In genomic region chr19:32811151-32811550, GRCh38 we compare ENCODE assay signal across 33 cellular contexts. TPM values are rescaled to one million over a fixed set of nuclear protein-coding genes. Genes with fewer than 3 reads are reported as not detected.
"Had no signal": no experiment of that assay in that cellular context is flagged by ENCODE, and none has a peak within 500 bp of the region (broad histone marks: within the 10 kb centered on the region; RNA-seq: fewer than 3 reads in every experiment).

No MANE protein-coding gene starts in this region.

- H3K36me3 ChIP-seq: brain microvascular endothelial cell, gastrocnemius medialis, heart left ventricle, WERI-Rb-1 had no signal

- H3K36me3 Mint-ChIP-seq: activated naive CD8-positive, alpha-beta T cell had no signal

- H3K4me3 Mint-ChIP-seq: activated B cell treated with CpG ODN at 0.5 μM for 24 hours; activated CD8-positive, alpha-beta T cell treated with anti-CD3 and anti-CD28 coated beads for 36 hours; activated naive CD8-positive, alpha-beta T cell; activated T-cell treated with anti-CD3 and anti-CD28 coated beads, Interleukin-2, amount 50 U/mL, for 4 hours; activated T-helper 17 cell treated with anti-CD3 and anti-CD28 coated beads, Interleukin-2, amount 50 U/mL, for 72 hours; central memory CD8-positive, alpha-beta T cell; dendritic cell treated with granulocyte-macrophage colony-stimulating factor and Interleukin-4, amounts not matched to agents 40 ng/mL and 50 ng/mL, for 4 days; endodermal cell; T-helper 1 cell treated with Interleukin-12 subunit alpha and Interleukin-12 subunit beta and Interleukin-4 antibody, amounts not matched to agents 30 μg/mL and 1 μg/mL, for 36 hours; T-helper 2 cell treated with Interferon-gamma antibody and Interleukin-4, amounts not matched to agents 5 μg/mL and 100 μg/mL, for 36 hours had no signal

- H3K27me3 ChIP-seq: brain microvascular endothelial cell had no signal

- DNase-seq: activated B cell treated with CpG ODN at 0.5 μM for 24 hours; activated CD4-positive, alpha-beta T cell treated with anti-CD3 and anti-CD28 coated beads for 48 hours; activated CD4-positive, alpha-beta T cell treated with anti-CD3 and anti-CD28 coated beads, Interleukin-2, amount 50 U/mL, for 1 hour; activated CD4-positive, alpha-beta T cell treated with anti-CD3 and anti-CD28 coated beads, Interleukin-2, amount 50 U/mL, for 48 hours; activated CD8-positive, alpha-beta memory T cell treated with anti-CD3 and anti-CD28 coated beads for 24 hours; activated CD8-positive, alpha-beta T cell treated with anti-CD3 and anti-CD28 coated beads for 36 hours; activated effector memory CD4-positive, alpha-beta T cell treated with Interleukin-2 at 50 U/mL for 16 hours; activated gamma-delta T cell treated with Interleukin-2 at 50 U/mL for 16 hours; activated naive CD4-positive, alpha-beta T cell treated with anti-CD3 and anti-CD28 coated beads, Interleukin-2, amount 50 U/mL, for 16 hours; activated naive CD4-positive, alpha-beta T cell treated with Interleukin-2 at 50 U/mL for 16 hours; activated T-cell treated with anti-CD3 and anti-CD28 coated beads, Interleukin-2, amount 50 U/mL, for 4 hours; amniotic stem cell; anterior cingulate cortex; brain microvascular endothelial cell; effector memory CD4-positive, alpha-beta T cell; endodermal cell; foreskin fibroblast; gastrocnemius medialis; glutamatergic neuron; heart left ventricle; T1000; WERI-Rb-1 had no signal

- H3K4me1 ChIP-seq: gastrocnemius medialis, heart left ventricle had no signal

- H3K4me1 Mint-ChIP-seq: activated B cell treated with CpG ODN at 0.5 μM for 24 hours, endodermal cell had no signal

- H3K27me3 Mint-ChIP-seq: activated CD8-positive, alpha-beta T cell treated with anti-CD3 and anti-CD28 coated beads for 36 hours; activated naive CD8-positive, alpha-beta T cell; activated T-helper 17 cell treated with anti-CD3 and anti-CD28 coated beads, Interleukin-2, amount 50 U/mL, for 72 hours; central memory CD8-positive, alpha-beta T cell had no signal

- ATAC-seq: activated CD4-positive, CD25-positive, alpha-beta regulatory T cell treated with anti-CD3 and anti-CD28 coated beads, Interleukin-2, amount 50 U/mL, for 24 hours; activated CD8-positive, alpha-beta T cell treated with anti-CD3 and anti-CD28 coated beads for 36 hours; activated T-cell treated with anti-CD3 and anti-CD28 coated beads, Interleukin-2, amount 50 U/mL, for 4 hours; activated T-helper 17 cell treated with anti-CD3 and anti-CD28 coated beads, Interleukin-2, amount 50 U/mL, for 72 hours; gastrocnemius medialis; heart left ventricle had no signal

- H3K27ac Mint-ChIP-seq: activated B cell treated with CpG ODN at 0.5 μM for 24 hours; activated CD8-positive, alpha-beta T cell treated with anti-CD3 and anti-CD28 coated beads for 36 hours; activated naive CD8-positive, alpha-beta T cell; activated T-helper 17 cell treated with anti-CD3 and anti-CD28 coated beads, Interleukin-2, amount 50 U/mL, for 72 hours; dendritic cell treated with granulocyte-macrophage colony-stimulating factor and Interleukin-4, amounts not matched to agents 40 ng/mL and 50 ng/mL, for 4 days; endodermal cell; T-helper 1 cell treated with Interleukin-12 subunit alpha and Interleukin-12 subunit beta and Interleukin-4 antibody, amounts not matched to agents 30 μg/mL and 1 μg/mL, for 36 hours; T-helper 2 cell treated with Interferon-gamma antibody and Interleukin-4, amounts not matched to agents 5 μg/mL and 100 μg/mL, for 36 hours had no signal

- H3K9me3 ChIP-seq: gastrocnemius medialis, heart left ventricle had no signal

- H3K9me3 Mint-ChIP-seq: activated B cell treated with CpG ODN at 0.5 μM for 24 hours; activated CD8-positive, alpha-beta T cell treated with anti-CD3 and anti-CD28 coated beads for 36 hours; activated T-cell treated with anti-CD3 and anti-CD28 coated beads, Interleukin-2, amount 50 U/mL, for 4 hours; activated T-helper 17 cell treated with anti-CD3 and anti-CD28 coated beads, Interleukin-2, amount 50 U/mL, for 72 hours; central memory CD8-positive, alpha-beta T cell; dendritic cell treated with granulocyte-macrophage colony-stimulating factor and Interleukin-4, amounts not matched to agents 40 ng/mL and 50 ng/mL, for 4 days; endodermal cell; T-helper 1 cell treated with Interleukin-12 subunit alpha and Interleukin-12 subunit beta and Interleukin-4 antibody, amounts not matched to agents 30 μg/mL and 1 μg/mL, for 36 hours; T-helper 2 cell treated with Interferon-gamma antibody and Interleukin-4, amounts not matched to agents 5 μg/mL and 100 μg/mL, for 36 hours had no signal

- H3K4me3 ChIP-seq: coronary artery, dorsolateral prefrontal cortex, gastrocnemius medialis, heart left ventricle had no signal

- H3K27ac ChIP-seq: brain microvascular endothelial cell, coronary artery, dorsolateral prefrontal cortex, gastrocnemius medialis, heart left ventricle, WERI-Rb-1 had no signal

RNA-seq across cellular contexts. Expression of gene SLC7A9, which starts 58.4 kb away (rescaled TPM):
- total RNA-seq: activated CD8-positive, alpha-beta T cell treated with anti-CD3 and anti-CD28 coated beads for 36 hours; activated T-cell treated with anti-CD3 and anti-CD28 coated beads, Interleukin-2, amount 50 U/mL, for 4 hours; cardiac septum; epithelial cell of proximal tubule; heart left ventricle had no signal
